Comparison of ENCODE assay signal across 1 cellular context in genomic region chr5:124452389-124452788, GRCh38.
TF ChIP-seq lines count a peak whose summit lies in the region.

No MANE protein-coding gene starts in this region.

TF ChIP-seq in IMR-90, 13 proteins besides CTCF, POLR2A, EP300 and RAD21 (continued from another document):
- no peak for TF ChIP-seq CHD1 (IDR thresholded peaks at IDR 0.05; ENCODE audit: low read depth, low read length)
- no peak for TF ChIP-seq SMC3 (IDR thresholded peaks at IDR 0.05; ENCODE audit: low read depth, low read length)
- TF ChIP-seq NFE2L2 (IDR thresholded peaks at IDR 0.05; ENCODE audit: low read depth, low read length): no peak
- no peak for TF ChIP-seq BHLHE40 (IDR thresholded peaks at IDR 0.05; ENCODE audit: low read depth, low read length)
- no peak for TF ChIP-seq CEBPB (IDR thresholded peaks at IDR 0.05; ENCODE audit: low read depth, low read length)
- TF ChIP-seq RCOR1 (IDR thresholded peaks at IDR 0.05; ENCODE audit: insufficient replicate concordance, low read length): no peak
- no peak for TF ChIP-seq USF2 (IDR thresholded peaks at IDR 0.05; ENCODE audit: low read depth, low read length)
- TF ChIP-seq MAFK (IDR thresholded peaks at IDR 0.05; ENCODE audit: low read depth, low read length): no peak
- TF ChIP-seq ELK1 (IDR thresholded peaks at IDR 0.05; ENCODE audit: borderline replicate concordance, low read depth, low read length): no peak
- no peak for TF ChIP-seq RFX5 (IDR thresholded peaks at IDR 0.05; ENCODE audit: low read depth, low read length)
- no peak for TF ChIP-seq MXI1 (IDR thresholded peaks at IDR 0.05; ENCODE audit: borderline replicate concordance, low read depth, low read length)
- TF ChIP-seq FOS (IDR thresholded peaks at IDR 0.05; ENCODE audit: low read depth, low read length): no peak
